Comparison of ENCODE assay signal across 35 cellular contexts in genomic region chr13:30924321-30924720, GRCh38. TPM values are rescaled to one million over a fixed set of nuclear protein-coding genes. Genes with fewer than 3 reads are reported as not detected.
"Had no signal": no experiment of that assay in that cellular context is flagged by ENCODE, and none has a peak within 500 bp of the region (broad histone marks: within the 10 kb centered on the region; RNA-seq: fewer than 3 reads in every experiment).

No MANE protein-coding gene starts in this region.

- H3K9me3 ChIP-seq: colonic mucosa, gastroesophageal sphincter, heart left ventricle, left lung, mucosa of descending colon, psoas muscle, sigmoid colon, thoracic aorta, tibial nerve, upper lobe of left lung had no signal

- H3K4me1 ChIP-seq: colonic mucosa, gastroesophageal sphincter, heart left ventricle, left lung, neural progenitor cell, psoas muscle, sigmoid colon, tibial nerve, upper lobe of left lung had no signal

- H3K27ac Mint-ChIP-seq: dendritic cell treated with granulocyte-macrophage colony-stimulating factor and Interleukin-4, amounts not matched to agents 40 ng/mL and 50 ng/mL, for 4 days; endodermal cell; mesothelial cell of epicardium; naive B cell; natural killer cell treated with Interleukin-12 subunit alpha and Interleukin-12 subunit beta and Interleukin-15 and Interleukin-18, amount 100 ng/mL, for 72 hours; neural progenitor cell; stimulated activated effector memory CD8-positive, alpha-beta T cell treated with anti-CD3 and anti-CD28 coated beads, Interleukin-12 subunit alpha, Interleukin-12 subunit beta, amount 100 ng/mL, for 72 hours had no signal

- H3K27ac ChIP-seq: colonic mucosa, epithelial cell of prostate, foreskin keratinocyte, gastroesophageal sphincter, heart left ventricle, hepatocyte, left lung, neural progenitor cell, psoas muscle, sigmoid colon, thoracic aorta, tibial nerve, upper lobe of left lung had no signal

- H3K4me3 ChIP-seq: colonic mucosa, gastroesophageal sphincter, heart left ventricle, hepatocyte, left lung, mucosa of descending colon, neural progenitor cell, psoas muscle, sigmoid colon, thoracic aorta, tibial nerve, upper lobe of left lung had no signal

- H3K4me3 Mint-ChIP-seq: dendritic cell treated with granulocyte-macrophage colony-stimulating factor and Interleukin-4, amounts not matched to agents 40 ng/mL and 50 ng/mL, for 4 days; endodermal cell; mesothelial cell of epicardium; naive B cell; natural killer cell treated with Interleukin-12 subunit alpha and Interleukin-12 subunit beta and Interleukin-15 and Interleukin-18, amount 100 ng/mL, for 72 hours; neural progenitor cell; stimulated activated effector memory CD8-positive, alpha-beta T cell treated with anti-CD3 and anti-CD28 coated beads, Interleukin-12 subunit alpha, Interleukin-12 subunit beta, amount 100 ng/mL, for 72 hours had no signal

- H3K9me3 Mint-ChIP-seq: dendritic cell treated with granulocyte-macrophage colony-stimulating factor and Interleukin-4, amounts not matched to agents 40 ng/mL and 50 ng/mL, for 4 days; endodermal cell; mesothelial cell of epicardium; natural killer cell treated with Interleukin-12 subunit alpha and Interleukin-12 subunit beta and Interleukin-15 and Interleukin-18, amount 100 ng/mL, for 72 hours; neural progenitor cell; stimulated activated effector memory CD8-positive, alpha-beta T cell treated with anti-CD3 and anti-CD28 coated beads, Interleukin-12 subunit alpha, Interleukin-12 subunit beta, amount 100 ng/mL, for 72 hours had no signal

- H3K4me1 Mint-ChIP-seq: naive B cell had no signal

- H3K9ac ChIP-seq: neural progenitor cell had no signal

- H3K79me2 ChIP-seq: hepatocyte had no signal

- H3K36me3 ChIP-seq: colonic mucosa, left lung, neural progenitor cell, sigmoid colon, upper lobe of left lung had no signal

- DNase-seq: colonic mucosa; effector CD8-positive, alpha-beta T cell; endodermal cell; foreskin keratinocyte; heart left ventricle; kidney; left lung; mesenchymal stem cell; mucosa of descending colon; naive B cell; nucleus accumbens; posterior cingulate gyrus; psoas muscle; right cardiac atrium; sigmoid colon; stimulated activated CD4-positive, alpha-beta T cell treated with anti-CD3 and anti-CD28 coated beads, Interleukin-2, amount 100 ng/mL, for 24 hours; stimulated activated CD4-positive, alpha-beta T cell treated with anti-CD3 and anti-CD28 coated beads, Interleukin-4, amount 100 ng/mL, for 24 hours; stimulated activated naive CD8-positive, alpha-beta T cell treated with anti-CD3 and anti-CD28 coated beads, Interleukin-15, Interleukin-2, amounts not matched to agents 100 U/mL and 50 U/mL, for 24 hours; upper lobe of left lung had no signal

- H3K27me3 ChIP-seq: colonic mucosa, foreskin keratinocyte, gastroesophageal sphincter, heart left ventricle, hepatocyte, left lung, neural progenitor cell, sigmoid colon, tibial nerve, upper lobe of left lung had no signal

- H3K36me3 Mint-ChIP-seq: naive B cell; natural killer cell treated with Interleukin-12 subunit alpha and Interleukin-12 subunit beta and Interleukin-15 and Interleukin-18, amount 100 ng/mL, for 72 hours; neural progenitor cell; stimulated activated effector memory CD8-positive, alpha-beta T cell treated with anti-CD3 and anti-CD28 coated beads, Interleukin-12 subunit alpha, Interleukin-12 subunit beta, amount 100 ng/mL, for 72 hours had no signal

- ATAC-seq: foreskin keratinocyte; gastroesophageal sphincter; heart left ventricle; left lung; mucosa of descending colon; psoas muscle; right cardiac atrium; stimulated activated effector memory CD8-positive, alpha-beta T cell treated with anti-CD3 and anti-CD28 coated beads, Interleukin-12 subunit alpha, Interleukin-12 subunit beta, amount 100 ng/mL, for 72 hours; stimulated activated naive CD8-positive, alpha-beta T cell treated with anti-CD3 and anti-CD28 coated beads, Interleukin-15, Interleukin-2, amounts not matched to agents 100 U/mL and 50 U/mL, for 24 hours had no signal

- H2AFZ ChIP-seq: hepatocyte, neural progenitor cell had no signal

- H3K4me2 ChIP-seq: hepatocyte, neural progenitor cell had no signal

RNA-seq across cellular contexts. Expression of gene TEX26, which starts 8.1 kb away (rescaled TPM):
- total RNA-seq: chondrocyte; colonic mucosa; endodermal cell; foreskin keratinocyte; heart left ventricle; kidney; lower leg skin; lung microvascular endothelial cell; mesothelial cell of epicardium; mucosa of descending colon; natural killer cell treated with Interleukin-12 subunit alpha and Interleukin-12 subunit beta and Interleukin-15 and Interleukin-18, amount 100 ng/mL, for 72 hours; osteocyte; psoas muscle; renal cortical epithelial cell; right cardiac atrium; sigmoid colon; skeletal muscle tissue; thoracic aorta; tibial nerve had no signal
- polyA plus RNA-seq: foreskin keratinocyte, heart left ventricle, sigmoid colon had no signal

RNA-seq across cellular contexts. Expression of gene MEDAG, which starts 18.2 kb away (rescaled TPM):
- total RNA-seq: foreskin keratinocyte had no signal
- polyA plus RNA-seq: foreskin keratinocyte had no signal
